In the genomic region with DNA sequence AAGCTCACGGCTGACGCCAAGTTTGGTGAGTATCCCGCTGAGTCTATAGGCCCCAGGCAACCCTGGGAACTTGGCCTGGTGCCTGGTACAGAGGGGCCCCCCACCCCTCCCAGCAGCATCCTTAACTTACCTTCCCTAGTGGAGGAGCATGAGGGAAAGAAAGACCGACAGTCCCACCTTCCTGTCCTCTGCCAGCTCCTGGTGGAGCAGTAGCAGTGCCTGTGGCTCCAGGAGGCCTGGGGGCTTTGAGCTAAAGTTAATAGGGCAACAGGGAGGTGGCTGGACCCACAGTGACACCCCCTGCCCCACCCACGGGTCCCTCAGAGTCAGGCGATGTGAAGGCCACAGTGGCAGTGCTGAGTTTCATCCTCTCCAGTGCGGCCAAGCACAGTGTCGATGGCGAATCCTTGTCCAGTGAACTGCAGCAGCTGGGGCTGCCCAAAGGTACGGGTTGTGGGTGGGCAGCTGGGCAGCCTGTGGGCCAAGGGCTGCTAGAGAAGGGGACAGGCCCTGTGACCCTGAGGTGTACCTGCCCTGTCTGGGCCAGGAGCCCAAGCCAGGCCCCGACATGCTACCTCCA, we compare ENCODE assay signal across 17 cellular contexts. TPM values are rescaled to one million over a fixed set of nuclear protein-coding genes. Genes with fewer than 3 reads are reported as not detected.
DNase-seq lines count a peak whose midpoint lies in the region; ATAC-seq and TF ChIP-seq lines count a peak whose summit lies in the region.
"Had no signal": no experiment of that assay in that cellular context is flagged by ENCODE, and none has a peak within 500 bp of the region (broad histone marks: within the 10 kb centered on the region; RNA-seq: fewer than 3 reads in every experiment).

No MANE protein-coding gene starts in this region.

- H3K4me3 ChIP-seq in body of pancreas = no peak overlapping the region
- H3K4me3 ChIP-seq: BLaER1 treated with 17β-estradiol and CSF1 and Interleukin-3, amounts not matched to agents 10 nM and 100 nM; GM23338 had no signal

- H3K36me3 ChIP-seq in body of pancreas (replicated peaks in 1 of 2; ENCODE audit: insufficient read depth in 1 of 2, low read depth in 2 of 2) = peaks cover 0 to 2% of the 10 kb centered on the region in 2 donors

- peaks cover 18% of the 10 kb centered on the region for H3K4me1 ChIP-seq in body of pancreas

- CTCF ChIA-PET in activated naive CD4-positive, alpha-beta T cell treated with anti-CD3 and anti-CD28 coated beads, Interleukin-2, amount 10 ng/mL, durations not matched to agents 7 days and 5 days (lab: Charles Lee) = no interaction called here
- CTCF ChIA-PET in activated naive CD4-positive, alpha-beta T cell treated with anti-CD3 and anti-CD28 coated beads for 36 hours (lab: Charles Lee) = interaction anchor here (1.5 kb wide), 1 partner anchor 29 kb away, joined by 4 read pairs; no protein-coding TSS in a partner anchor

- WGBS in body of pancreas, 2 donors = 89 to 94% methylated on average over 6 to 11 of the region's 11 CpGs

- TF ChIP-seq POLR2A in body of pancreas (IDR thresholded peaks at IDR 0.05) = no peak

- H3K9me3 Mint-ChIP-seq in activated naive CD4-positive, alpha-beta T cell treated with anti-CD3 and anti-CD28 coated beads, Interleukin-2, amount 10 ng/mL, durations not matched to agents 7 days and 5 days = no peaks in the 10 kb centered on the region
- H3K9me3 Mint-ChIP-seq in activated naive CD4-positive, alpha-beta T cell treated with anti-CD3 and anti-CD28 coated beads for 36 hours = no peaks in the 10 kb centered on the region
- H3K9me3 Mint-ChIP-seq in IgD-negative memory B cell (no peaks in the 10 kb centered on the region), memory B cell (no peaks in the 10 kb centered on the region)
- H3K9me3 Mint-ChIP-seq in stimulated activated effector memory CD8-positive, alpha-beta T cell treated with anti-CD3 and anti-CD28 coated beads, Interleukin-12 subunit alpha, Interleukin-12 subunit beta, amount 100 ng/mL, for 72 hours = no peaks in the 10 kb centered on the region
- H3K9me3 Mint-ChIP-seq: CD4-positive, alpha-beta T cell had no signal

- no peak overlapping the region for H3K27ac ChIP-seq in body of pancreas
- H3K27ac ChIP-seq: BLaER1 treated with 17β-estradiol and CSF1 and Interleukin-3, amounts not matched to agents 10 nM and 100 nM had no signal

- no peak for TF ChIP-seq CTCF in body of pancreas (IDR thresholded peaks at IDR 0.05)

- H3K36me3 Mint-ChIP-seq in activated naive CD4-positive, alpha-beta T cell treated with anti-CD3 and anti-CD28 coated beads, Interleukin-2, amount 10 ng/mL, durations not matched to agents 7 days and 5 days = peaks cover 7% of the 10 kb centered on the region
- peaks cover 6% of the 10 kb centered on the region for H3K36me3 Mint-ChIP-seq in activated naive CD4-positive, alpha-beta T cell treated with anti-CD3 and anti-CD28 coated beads for 36 hours (ENCODE audit: low read depth)
- H3K36me3 Mint-ChIP-seq in IgD-negative memory B cell = peaks cover 3% of the 10 kb centered on the region
- H3K36me3 Mint-ChIP-seq in memory B cell = peaks cover 3% of the 10 kb centered on the region
- peaks cover 18% of the 10 kb centered on the region for H3K36me3 Mint-ChIP-seq in stimulated activated effector memory CD8-positive, alpha-beta T cell treated with anti-CD3 and anti-CD28 coated beads, Interleukin-12 subunit alpha, Interleukin-12 subunit beta, amount 100 ng/mL, for 72 hours

- ATAC-seq in memory B cell (ENCODE audit: low read depth) (no peak), body of pancreas (no peak)
- ATAC-seq in stimulated activated effector memory CD8-positive, alpha-beta T cell treated with anti-CD3 and anti-CD28 coated beads, Interleukin-12 subunit alpha, Interleukin-12 subunit beta, amount 100 ng/mL, for 72 hours = no peak
- ATAC-seq: GM23338 had no signal

- H3K9me3 ChIP-seq in body of pancreas = no peaks in the 10 kb centered on the region
- H3K9me3 ChIP-seq: BLaER1 treated with 17β-estradiol and CSF1 and Interleukin-3, amounts not matched to agents 10 nM and 100 nM had no signal

- H3K27me3 Mint-ChIP-seq in activated naive CD4-positive, alpha-beta T cell treated with anti-CD3 and anti-CD28 coated beads, Interleukin-2, amount 10 ng/mL, durations not matched to agents 7 days and 5 days = peaks cover 5% of the 10 kb centered on the region
- no peaks in the 10 kb centered on the region for H3K27me3 Mint-ChIP-seq in activated naive CD4-positive, alpha-beta T cell treated with anti-CD3 and anti-CD28 coated beads for 36 hours (ENCODE audit: low read depth)
- H3K27me3 Mint-ChIP-seq in IgD-negative memory B cell = no peaks in the 10 kb centered on the region
- no peaks in the 10 kb centered on the region for H3K27me3 Mint-ChIP-seq in memory B cell
- H3K27me3 Mint-ChIP-seq: CD4-positive, alpha-beta T cell had no signal

- no peak overlapping the region for H3K27ac Mint-ChIP-seq in activated naive CD4-positive, alpha-beta T cell treated with anti-CD3 and anti-CD28 coated beads, Interleukin-2, amount 10 ng/mL, durations not matched to agents 7 days and 5 days
- no peak overlapping the region for H3K27ac Mint-ChIP-seq in activated naive CD4-positive, alpha-beta T cell treated with anti-CD3 and anti-CD28 coated beads for 36 hours
- H3K27ac Mint-ChIP-seq in IgD-negative memory B cell = peak overlapping the region in 2 of 3 donors; percentile 25 to 31
- peak overlapping the region; percentile 41 for H3K27ac Mint-ChIP-seq in memory B cell
- peak overlapping the region; percentile 10 for H3K27ac Mint-ChIP-seq in stimulated activated effector memory CD8-positive, alpha-beta T cell treated with anti-CD3 and anti-CD28 coated beads, Interleukin-12 subunit alpha, Interleukin-12 subunit beta, amount 100 ng/mL, for 72 hours
- H3K27ac Mint-ChIP-seq: CD4-positive, alpha-beta T cell; GM23338 had no signal

- no peak overlapping the region for H3K4me3 Mint-ChIP-seq in activated naive CD4-positive, alpha-beta T cell treated with anti-CD3 and anti-CD28 coated beads, Interleukin-2, amount 10 ng/mL, durations not matched to agents 7 days and 5 days
- no peak overlapping the region for H3K4me3 Mint-ChIP-seq in activated naive CD4-positive, alpha-beta T cell treated with anti-CD3 and anti-CD28 coated beads for 36 hours
- peak overlapping the region in 1 of 4 donors; percentile 48 for H3K4me3 Mint-ChIP-seq in IgD-negative memory B cell
- no peak overlapping the region for H3K4me3 Mint-ChIP-seq in memory B cell
- no peak overlapping the region for H3K4me3 Mint-ChIP-seq in stimulated activated effector memory CD8-positive, alpha-beta T cell treated with anti-CD3 and anti-CD28 coated beads, Interleukin-12 subunit alpha, Interleukin-12 subunit beta, amount 100 ng/mL, for 72 hours

- DNase-seq in activated naive CD4-positive, alpha-beta T cell treated with anti-CD3 and anti-CD28 coated beads, Interleukin-2, amount 10 ng/mL, durations not matched to agents 7 days and 5 days = peak; percentile 18
- DNase-seq in activated naive CD4-positive, alpha-beta T cell treated with anti-CD3 and anti-CD28 coated beads for 36 hours = no peak
- DNase-seq in memory B cell (ENCODE audit: low spot score in 2 of 2) (no peak), body of pancreas (no peak), EL (no peak)
- no peak for DNase-seq in stimulated activated effector memory CD8-positive, alpha-beta T cell treated with anti-CD3 and anti-CD28 coated beads, Interleukin-12 subunit alpha, Interleukin-12 subunit beta, amount 100 ng/mL, for 72 hours (ENCODE audit: low spot score in 2 of 2)
- DNase-seq: 8988T; Calu3; CD4-positive, alpha-beta T cell; DMS 273 treated with DMSO at 0.1 percent for 48 hours; H7; IMR-90 had no signal

- intact Hi-C loops in activated naive CD4-positive, alpha-beta T cell treated with anti-CD3 and anti-CD28 coated beads for 36 hours (cut with micrococcal nuclease) = loop anchor here (10.0 kb wide), 1 partner anchor 134 kb away; a partner anchor contains a TSS
- intact Hi-C loops in body of pancreas (cut with DNase I) = no loop called here

- H3K27me3 ChIP-seq in body of pancreas = no peaks in the 10 kb centered on the region
- H3K27me3 ChIP-seq: BLaER1 treated with 17β-estradiol and CSF1 and Interleukin-3, amounts not matched to agents 10 nM and 100 nM had no signal

- peaks cover 29% of the 10 kb centered on the region for H3K4me1 Mint-ChIP-seq in activated naive CD4-positive, alpha-beta T cell treated with anti-CD3 and anti-CD28 coated beads, Interleukin-2, amount 10 ng/mL, durations not matched to agents 7 days and 5 days
- peaks cover 21% of the 10 kb centered on the region for H3K4me1 Mint-ChIP-seq in activated naive CD4-positive, alpha-beta T cell treated with anti-CD3 and anti-CD28 coated beads for 36 hours (ENCODE audit: low read depth)
- H3K4me1 Mint-ChIP-seq in IgD-negative memory B cell (peaks cover 8 to 13% (median 11%) of the 10 kb centered on the region in 3 donors), memory B cell (peaks cover 10% of the 10 kb centered on the region)
- peaks cover 20% of the 10 kb centered on the region for H3K4me1 Mint-ChIP-seq in stimulated activated effector memory CD8-positive, alpha-beta T cell treated with anti-CD3 and anti-CD28 coated beads, Interleukin-12 subunit alpha, Interleukin-12 subunit beta, amount 100 ng/mL, for 72 hours

RNA-seq across cellular contexts. Expression of a gene that starts 2.9 kb away (rescaled TPM):
- 10 to 100 TPM; 65.8 to 70.4 TPM for total RNA-seq in activated naive CD4-positive, alpha-beta T cell treated with anti-CD3 and anti-CD28 coated beads for 36 hours
- 36.2 TPM for polyA plus RNA-seq in IgD-negative memory B cell
- 10 to 100 TPM; 35.3 to 43.8 TPM for total RNA-seq in body of pancreas

RNA-seq across cellular contexts. Expression of a gene that starts 8.1 kb away (rescaled TPM):
- 1 to 10 TPM; 4.0 to 5.6 TPM for total RNA-seq in activated naive CD4-positive, alpha-beta T cell treated with anti-CD3 and anti-CD28 coated beads for 36 hours
- 16.0 TPM for polyA plus RNA-seq in IgD-negative memory B cell
- 100 to 1,000 TPM in 1 of 2 donors, 10 to 100 TPM in 1; 79.1 to 112 TPM for total RNA-seq in body of pancreas
- total RNA-seq: Daoy had no signal

RNA-seq across cellular contexts. Expression of a gene that starts 29.7 kb away (rescaled TPM):
- 100 to 1,000 TPM; 228 to 247 TPM for total RNA-seq in activated naive CD4-positive, alpha-beta T cell treated with anti-CD3 and anti-CD28 coated beads for 36 hours
- 13.2 TPM for polyA plus RNA-seq in IgD-negative memory B cell
- total RNA-seq in body of pancreas = 100 to 1,000 TPM; 186 to 339 TPM

RNA-seq across cellular contexts. Expression of a gene that starts 56.1 kb away (rescaled TPM):
- not detected for total RNA-seq in activated naive CD4-positive, alpha-beta T cell treated with anti-CD3 and anti-CD28 coated beads for 36 hours
- not detected for polyA plus RNA-seq in IgD-negative memory B cell
- total RNA-seq in body of pancreas = not detected
- total RNA-seq: Calu3; CD4-positive, alpha-beta T cell; Daoy; G401; IMR-90 had no signal
- polyA plus RNA-seq: IMR-90 had no signal

Comparison
In these comparisons a context has a peak if more than half of its experiments do, and no peak if none do; other contexts are left out.
1. H3K27ac Mint-ChIP-seq: peak in IgD-negative memory B cell (2 of 3), memory B cell (single experiment) and stimulated activated effector memory CD8-positive, alpha-beta T cell treated with anti-CD3 and anti-CD28 coated beads, Interleukin-12 subunit alpha, Interleukin-12 subunit beta, amount 100 ng/mL, for 72 hours (single experiment); none in activated naive CD4-positive, alpha-beta T cell treated with anti-CD3 and anti-CD28 coated beads, Interleukin-2, amount 10 ng/mL, durations not matched to agents 7 days and 5 days (single experiment) and activated naive CD4-positive, alpha-beta T cell treated with anti-CD3 and anti-CD28 coated beads for 36 hours (single experiment).
2. RNA of a gene that starts 8.1 kb away (total RNA-seq): 79.1 to 112 TPM in body of pancreas; 4.0 to 5.6 TPM in activated naive CD4-positive, alpha-beta T cell treated with anti-CD3 and anti-CD28 coated beads for 36 hours; every median in the first group is over 10 times any median in the second.